In genomic region chr22:25166266-25167056, GRCh38 we compare ENCODE assay signal across 20 cellular contexts. TPM values are rescaled to one million over a fixed set of nuclear protein-coding genes. Genes with fewer than 3 reads are reported as not detected.
"Had no signal": no experiment of that assay in that cellular context is flagged by ENCODE, and none has a peak within 500 bp of the region (broad histone marks: within the 10 kb centered on the region; RNA-seq: fewer than 3 reads in every experiment).

No MANE protein-coding gene starts in this region.

- DNase-seq: activated CD4-positive, alpha-beta memory T cell treated with anti-CD3 and anti-CD28 coated beads, Interleukin-2, amount 10 ng/mL, durations not matched to agents 7 days and 5 days; activated gamma-delta T cell treated with Interleukin-2 at 50 U/mL for 16 hours; activated naive CD8-positive, alpha-beta T cell treated with anti-CD3 and anti-CD28 coated beads, Interleukin-2, amount 50 U/mL, for 24 hours; activated T-cell treated with anti-CD3 and anti-CD28 coated beads, Interleukin-2, amount 50 U/mL, for 72 hours; colonic mucosa; effector CD4-positive, alpha-beta T cell; hippocampal formation; kidney glomerular epithelial cell; lower lobe of right lung; nucleus accumbens; stimulated activated CD4-positive, alpha-beta T cell treated with anti-CD3 and anti-CD28 coated beads, Interleukin-12 subunit alpha, Interleukin-12 subunit beta, amount 100 ng/mL, for 4 hours; stimulated activated naive CD8-positive, alpha-beta T cell treated with anti-CD3 and anti-CD28 coated beads, Interleukin-15, Interleukin-2, amounts not matched to agents 100 U/mL and 50 U/mL, for 24 hours; T-helper 9 cell; upper lobe of left lung had no signal

- H3K27ac Mint-ChIP-seq: activated CD4-positive, alpha-beta memory T cell treated with anti-CD3 and anti-CD28 coated beads, Interleukin-2, amount 10 ng/mL, durations not matched to agents 7 days and 5 days; activated naive CD8-positive, alpha-beta T cell treated with anti-CD3 and anti-CD28 coated beads, Interleukin-2, amount 50 U/mL, for 24 hours; activated T-cell treated with anti-CD3 and anti-CD28 coated beads, Interleukin-2, amount 50 U/mL, for 72 hours; mesothelial cell of epicardium had no signal

- H3K36me3 Mint-ChIP-seq: mesothelial cell of epicardium had no signal

- H3K4me1 Mint-ChIP-seq: activated CD4-positive, alpha-beta memory T cell treated with anti-CD3 and anti-CD28 coated beads, Interleukin-2, amount 10 ng/mL, durations not matched to agents 7 days and 5 days had no signal

- H3K9me3 Mint-ChIP-seq: activated CD4-positive, alpha-beta memory T cell treated with anti-CD3 and anti-CD28 coated beads, Interleukin-2, amount 10 ng/mL, durations not matched to agents 7 days and 5 days; activated naive CD8-positive, alpha-beta T cell treated with anti-CD3 and anti-CD28 coated beads, Interleukin-2, amount 50 U/mL, for 24 hours; activated T-cell treated with anti-CD3 and anti-CD28 coated beads, Interleukin-2, amount 50 U/mL, for 72 hours; mesothelial cell of epicardium had no signal

- H3K4me3 Mint-ChIP-seq: activated CD4-positive, alpha-beta memory T cell treated with anti-CD3 and anti-CD28 coated beads, Interleukin-2, amount 10 ng/mL, durations not matched to agents 7 days and 5 days; activated naive CD8-positive, alpha-beta T cell treated with anti-CD3 and anti-CD28 coated beads, Interleukin-2, amount 50 U/mL, for 24 hours; activated T-cell treated with anti-CD3 and anti-CD28 coated beads, Interleukin-2, amount 50 U/mL, for 72 hours; mesothelial cell of epicardium had no signal

- H3K27me3 ChIP-seq: ascending aorta, cardiac muscle cell, colonic mucosa, sigmoid colon, suprapubic skin, upper lobe of left lung had no signal

- H3K9me3 ChIP-seq: ascending aorta, colonic mucosa, lower lobe of right lung, prostate gland, sigmoid colon, suprapubic skin, upper lobe of left lung had no signal

- H3K4me3 ChIP-seq: ascending aorta, cardiac muscle cell, colonic mucosa, lower lobe of right lung, prostate gland, sigmoid colon, suprapubic skin, upper lobe of left lung had no signal

- H3K27me3 Mint-ChIP-seq: activated CD4-positive, alpha-beta memory T cell treated with anti-CD3 and anti-CD28 coated beads, Interleukin-2, amount 10 ng/mL, durations not matched to agents 7 days and 5 days had no signal

- ATAC-seq: activated naive CD8-positive, alpha-beta T cell treated with anti-CD3 and anti-CD28 coated beads, Interleukin-2, amount 50 U/mL, for 24 hours; activated T-cell treated with anti-CD3 and anti-CD28 coated beads, Interleukin-2, amount 50 U/mL, for 72 hours; lower lobe of right lung; stimulated activated naive CD8-positive, alpha-beta T cell treated with anti-CD3 and anti-CD28 coated beads, Interleukin-15, Interleukin-2, amounts not matched to agents 100 U/mL and 50 U/mL, for 24 hours had no signal

- H3K4me1 ChIP-seq: colonic mucosa, prostate gland had no signal

- H3K27ac ChIP-seq: cardiac muscle cell, colonic mucosa, lower lobe of right lung, prostate gland had no signal

- H3K36me3 ChIP-seq: cardiac muscle cell, colonic mucosa, lower lobe of right lung, prostate gland, sigmoid colon had no signal

RNA-seq across cellular contexts. Expression of gene CRYBB3, which starts 33.2 kb away (rescaled TPM):
- total RNA-seq: ascending aorta, cardiac muscle cell, sigmoid colon, suprapubic skin had no signal

RNA-seq across cellular contexts. Expression of gene CRYBB2, which starts 53.0 kb away (rescaled TPM):
- total RNA-seq: activated CD4-positive, alpha-beta memory T cell treated with anti-CD3 and anti-CD28 coated beads, Interleukin-2, amount 10 ng/mL, durations not matched to agents 7 days and 5 days; ascending aorta; cardiac muscle cell; colonic mucosa; lower lobe of right lung; mesothelial cell of epicardium had no signal
- polyA plus RNA-seq: cardiac muscle cell had no signal
